ENCODE assay signal across 6 cellular contexts in genomic region chr14:23589606-23590005, GRCh38. TPM values are rescaled to one million over a fixed set of nuclear protein-coding genes. Genes with fewer than 3 reads are reported as not detected.
DNase-seq lines count a peak whose midpoint lies in the region; ATAC-seq lines count a peak whose summit lies in the region.
"Had no signal": no experiment of that assay in that cellular context is flagged by ENCODE, and none has a peak within 500 bp of the region (broad histone marks: within the 10 kb centered on the region; RNA-seq: fewer than 3 reads in every experiment).

No MANE protein-coding gene starts in this region.

- peak; percentile 40 for DNase-seq in left lobe of liver (ENCODE audit: low spot score)

- ATAC-seq in GM19324 (IDR thresholded peaks at IDR 0.05; ENCODE audit: low FRiP score, unreplicated experiment) (peak; percentile 15), left lobe of liver (no peak), GM18502 (IDR thresholded peaks at IDR 0.05; ENCODE audit: poor library complexity, unreplicated experiment) (no peak), HG03520 (IDR thresholded peaks at IDR 0.05; ENCODE audit: unreplicated experiment) (no peak)

RNA-seq across cellular contexts. Expression of gene JPH4, which starts 11.0 kb away (rescaled TPM):
- 0.10 TPM for total RNA-seq in left lobe of liver
- total RNA-seq: bronchial epithelial cell, SJSA1 had no signal

RNA-seq across cellular contexts. Expression of gene AP1G2, which starts 22.0 kb away (rescaled TPM):
- 19.3 TPM for total RNA-seq in left lobe of liver

RNA-seq across cellular contexts. Expression of gene THTPA, which starts 33.5 kb away (rescaled TPM):
- 11.1 TPM for total RNA-seq in left lobe of liver

RNA-seq across cellular contexts. Expression of gene ZFHX2, which starts 38.0 kb away (rescaled TPM):
- total RNA-seq in left lobe of liver: 0.81 TPM
- total RNA-seq: SJSA1 had no signal

RNA-seq across cellular contexts. Expression of gene DHRS2, which starts 46.6 kb away (rescaled TPM):
- 6.2 TPM for total RNA-seq in left lobe of liver
- total RNA-seq: bronchial epithelial cell had no signal
